Comparison of ENCODE assay signal across 24 cellular contexts in genomic region chr1:154799188-154799587, GRCh38.
"Had no signal": no experiment of that assay in that cellular context is flagged by ENCODE, and none has a peak within 500 bp of the region (broad histone marks: within the 10 kb centered on the region; RNA-seq: fewer than 3 reads in every experiment).

No MANE protein-coding gene starts in this region.

- DNase-seq: colonic mucosa; cortex of kidney; dermis blood vessel endothelial cell; dorsolateral prefrontal cortex; effector CD4-positive, alpha-beta T cell; effector CD8-positive, alpha-beta T cell; effector memory CD4-positive, alpha-beta T cell; effector memory CD8-positive, alpha-beta T cell; endodermal cell; erythroblast; esophagus squamous epithelium; foreskin fibroblast; foreskin keratinocyte; foreskin melanocyte; gastrocnemius medialis; glutamatergic neuron; head of caudate nucleus; heart left ventricle; heart right ventricle had no signal

- H3K4me1 ChIP-seq: colonic mucosa, esophagus muscularis mucosa, esophagus squamous epithelium, foreskin keratinocyte, gastroesophageal sphincter had no signal

- H3K27me3 ChIP-seq: colonic mucosa, dorsolateral prefrontal cortex, esophagus muscularis mucosa, gastrocnemius medialis, gastroesophageal sphincter, heart left ventricle had no signal

- H3K4me3 ChIP-seq: colonic mucosa, coronary artery, dorsolateral prefrontal cortex, esophagus muscularis mucosa, esophagus squamous epithelium, gastrocnemius medialis, gastroesophageal sphincter, heart left ventricle, heart right ventricle had no signal

- H3K9me3 ChIP-seq: colonic mucosa, esophagus muscularis mucosa, esophagus squamous epithelium, gastrocnemius medialis, gastroesophageal sphincter, heart left ventricle, heart right ventricle had no signal

- ATAC-seq: effector memory CD8-positive, alpha-beta T cell; esophagus mucosa; foreskin keratinocyte; gastroesophageal sphincter; heart left ventricle; heart right ventricle had no signal

- H3K27ac ChIP-seq: colonic mucosa, coronary artery, dorsolateral prefrontal cortex, epithelial cell of prostate, esophagus muscularis mucosa, esophagus squamous epithelium, foreskin keratinocyte, gastrocnemius medialis, gastroesophageal sphincter, heart left ventricle, heart right ventricle had no signal
